In the genomic region with DNA sequence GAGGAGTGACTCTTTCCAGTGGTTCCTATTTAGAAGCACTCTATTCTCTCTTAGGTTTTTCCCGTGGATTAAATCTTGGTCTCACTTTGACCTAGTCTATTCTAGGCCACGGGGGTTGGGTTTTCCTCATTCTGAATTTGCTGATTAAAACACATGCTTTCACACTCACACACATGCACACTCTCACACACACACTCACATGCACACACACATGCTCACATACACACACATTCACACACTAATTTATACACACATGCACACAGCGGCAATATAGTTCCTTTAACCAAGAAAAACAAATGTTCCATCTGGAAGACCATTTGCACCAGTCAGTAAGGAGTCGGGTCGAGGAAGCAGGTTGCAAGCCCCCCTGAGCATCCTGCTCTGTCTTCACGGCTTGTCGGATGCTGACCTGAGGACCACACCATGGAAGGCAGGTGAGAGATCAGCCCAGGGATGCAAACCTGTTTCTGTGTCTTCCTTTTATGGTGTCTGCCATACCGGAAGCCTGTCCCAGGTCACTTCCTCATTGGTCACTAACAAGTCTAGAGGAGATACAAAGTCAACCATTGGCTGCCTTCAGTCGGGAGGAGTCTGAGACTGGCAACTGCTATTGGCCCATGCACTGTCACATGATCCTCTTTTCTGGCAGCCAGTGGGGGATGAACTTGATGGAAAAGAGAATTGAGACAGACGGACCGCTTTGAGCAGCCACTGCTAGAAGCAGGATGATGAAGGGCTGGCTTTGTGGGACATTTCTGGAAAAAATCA, we compare ENCODE assay signal across 20 cellular contexts.
"Had no signal": no experiment of that assay in that cellular context is flagged by ENCODE, and none has a peak within 500 bp of the region (broad histone marks: within the 10 kb centered on the region; RNA-seq: fewer than 3 reads in every experiment).

No MANE protein-coding gene starts in this region.

- H3K4me1 Mint-ChIP-seq: IgD-negative memory B cell had no signal

- H3K36me3 Mint-ChIP-seq: IgD-negative memory B cell had no signal

- H3K4me3 ChIP-seq: K562, SJSA1 had no signal

- H3K4me2 ChIP-seq: KMS-11 had no signal

- H3K4me3 Mint-ChIP-seq: IgD-negative memory B cell had no signal

- ATAC-seq: K562, SK-N-SH treated with all-trans-retinoic acid at 6 μM for 48 hours had no signal

- H3K27me3 Mint-ChIP-seq: IgD-negative memory B cell had no signal

- H3K9ac ChIP-seq: KMS-11 had no signal

- H3K36me3 ChIP-seq: SJSA1 had no signal

- DNase-seq: NCI-H1048, NCI-H1105, NCI-H1417, NCI-H146, NCI-H1694 treated with DMSO at 0.1 percent for 48 hours, NCI-H1930, NCI-H2081, NCI-H2107, NCI-H2227 treated with DMSO at 0.1 percent for 48 hours, NCI-H524, NCI-H526 treated with DMSO at 0.1 percent for 48 hours, NCI-H748 treated with DMSO at 0.1 percent for 48 hours, Right ventricle myocardium superior, SIG-M5 had no signal

- H3K27me3 ChIP-seq: SJSA1 had no signal

- H3K27ac ChIP-seq: KMS-11, SJSA1 had no signal

- H3K9me3 ChIP-seq: SJSA1 had no signal

- FAIRE-seq: K562, RCC 7860 had no signal
